ENCODE assay signal across 13 cellular contexts in genomic region chr1:229140018-229140417, GRCh38.
"Had no signal": no experiment of that assay in that cellular context is flagged by ENCODE, and none has a peak within 500 bp of the region (broad histone marks: within the 10 kb centered on the region; RNA-seq: fewer than 3 reads in every experiment).

No MANE protein-coding gene starts in this region.

- ATAC-seq: foreskin keratinocyte had no signal

- H3K27me3 ChIP-seq: ascending aorta, breast epithelium, right atrium auricular region, stomach, testis had no signal

- H3K4me1 ChIP-seq: ascending aorta, breast epithelium, foreskin keratinocyte, right atrium auricular region, testis had no signal

- H3K4me3 Mint-ChIP-seq: immature natural killer cell had no signal

- H3K27me3 Mint-ChIP-seq: effector memory CD8-positive, alpha-beta T cell had no signal

- H3K4me1 Mint-ChIP-seq: immature natural killer cell had no signal

- H3K36me3 Mint-ChIP-seq: immature natural killer cell had no signal

- H3K4me3 ChIP-seq: ascending aorta, breast epithelium, right atrium auricular region, stomach, testis had no signal

- H3K9me3 ChIP-seq: ascending aorta, right atrium auricular region, testis had no signal

- H3K27ac Mint-ChIP-seq: immature natural killer cell, progenitor cell of endocrine pancreas had no signal

- H3K27ac ChIP-seq: ascending aorta, breast epithelium, foreskin keratinocyte, right atrium auricular region, stomach, testis had no signal

- H3K36me3 ChIP-seq: ascending aorta, breast epithelium, right atrium auricular region, stomach had no signal

- DNase-seq: activated CD4-positive, CD25-positive, alpha-beta regulatory T cell treated with anti-CD3 and anti-CD28 coated beads, Interleukin-2, amount 50 U/mL, for 72 hours; activated effector memory CD4-positive, alpha-beta T cell treated with Interleukin-2 at 50 U/mL for 16 hours; dermis blood vessel endothelial cell; effector memory CD8-positive, alpha-beta T cell; foreskin keratinocyte; immature natural killer cell; small intestine; stomach; testis had no signal
